Comparison of ENCODE assay signal across 25 cellular contexts in genomic region chr12:32507559-32508276, GRCh38.
DNase-seq lines count a peak whose midpoint lies in the region; ATAC-seq and TF ChIP-seq lines count a peak whose summit lies in the region.
"Had no signal": no experiment of that assay in that cellular context is flagged by ENCODE, and none has a peak within 500 bp of the region (broad histone marks: within the 10 kb centered on the region; RNA-seq: fewer than 3 reads in every experiment).

No MANE protein-coding gene starts in this region.

- peaks cover 14% of the 10 kb centered on the region for H3F3A ChIP-seq in neural progenitor cell (ENCODE audit: low read depth)

- H3K9me3 Mint-ChIP-seq in dendritic cell treated with granulocyte-macrophage colony-stimulating factor and Interleukin-4, amounts not matched to agents 40 ng/mL and 50 ng/mL, for 4 days, result no peaks in the 10 kb centered on the region
- no peaks in the 10 kb centered on the region for H3K9me3 Mint-ChIP-seq in neural progenitor cell
- H3K9me3 Mint-ChIP-seq: activated naive CD4-positive, alpha-beta T cell treated with anti-CD3 and anti-CD28 coated beads for 36 hours; activated T-helper 1 cell treated with anti-CD3 and anti-CD28 coated beads, Interleukin-12 subunit alpha, Interleukin-12 subunit beta, Interleukin-2, Interleukin-4 antibody, amounts not matched to agents 30 ng/mL and 10 ng/mL and 1 ng/mL, durations not matched to agents 14 hours and 24 hours and 36 hours; natural killer cell had no signal

- H3K4me3 Mint-ChIP-seq in dendritic cell treated with granulocyte-macrophage colony-stimulating factor and Interleukin-4, amounts not matched to agents 40 ng/mL and 50 ng/mL, for 4 days, result no peak overlapping the region
- no peak overlapping the region for H3K4me3 Mint-ChIP-seq in neural progenitor cell
- H3K4me3 Mint-ChIP-seq: activated naive CD4-positive, alpha-beta T cell treated with anti-CD3 and anti-CD28 coated beads for 36 hours; activated T-helper 1 cell treated with anti-CD3 and anti-CD28 coated beads, Interleukin-12 subunit alpha, Interleukin-12 subunit beta, Interleukin-2, Interleukin-4 antibody, amounts not matched to agents 30 ng/mL and 10 ng/mL and 1 ng/mL, durations not matched to agents 14 hours and 24 hours and 36 hours; natural killer cell had no signal

- no peak overlapping the region for H3K9ac ChIP-seq in neural progenitor cell

- no peaks in the 10 kb centered on the region for H3K9me3 ChIP-seq in neural progenitor cell (ENCODE audit: low read depth)
- H3K9me3 ChIP-seq: HAP-1, pancreas, tibial nerve had no signal

- H4K20me1 ChIP-seq in neural progenitor cell (ENCODE audit: low read depth), result peaks cover 88% of the 10 kb centered on the region

- H3K4me1 ChIP-seq in neural progenitor cell, result peaks cover 72% of the 10 kb centered on the region

- H3K27ac Mint-ChIP-seq in dendritic cell treated with granulocyte-macrophage colony-stimulating factor and Interleukin-4, amounts not matched to agents 40 ng/mL and 50 ng/mL, for 4 days, result peak overlapping the region; percentile 3
- no peak overlapping the region for H3K27ac Mint-ChIP-seq in neural progenitor cell
- H3K27ac Mint-ChIP-seq: activated naive CD4-positive, alpha-beta T cell treated with anti-CD3 and anti-CD28 coated beads for 36 hours; activated T-helper 1 cell treated with anti-CD3 and anti-CD28 coated beads, Interleukin-12 subunit alpha, Interleukin-12 subunit beta, Interleukin-2, Interleukin-4 antibody, amounts not matched to agents 30 ng/mL and 10 ng/mL and 1 ng/mL, durations not matched to agents 14 hours and 24 hours and 36 hours; natural killer cell had no signal

- H3K36me3 ChIP-seq in neural progenitor cell, result no peaks in the 10 kb centered on the region
- H3K36me3 ChIP-seq: brain microvascular endothelial cell, HAP-1, pancreas, tibial nerve had no signal

- peaks cover 57% of the 10 kb centered on the region for H3K4me1 Mint-ChIP-seq in dendritic cell treated with granulocyte-macrophage colony-stimulating factor and Interleukin-4, amounts not matched to agents 40 ng/mL and 50 ng/mL, for 4 days (ENCODE audit: low read depth)
- H3K4me1 Mint-ChIP-seq in neural progenitor cell, result peaks cover 44% of the 10 kb centered on the region
- H3K4me1 Mint-ChIP-seq: natural killer cell had no signal

- H3K4me3 ChIP-seq in neural progenitor cell, result no peak overlapping the region
- H3K4me3 ChIP-seq: HAP-1, pancreas, tibial nerve had no signal

- H3K36me3 Mint-ChIP-seq in dendritic cell treated with granulocyte-macrophage colony-stimulating factor and Interleukin-4, amounts not matched to agents 40 ng/mL and 50 ng/mL, for 4 days (ENCODE audit: low read depth), result peaks cover 29% of the 10 kb centered on the region
- H3K36me3 Mint-ChIP-seq in neural progenitor cell, result peaks cover 5% of the 10 kb centered on the region
- H3K36me3 Mint-ChIP-seq: natural killer cell had no signal

- H3K27me3 Mint-ChIP-seq in dendritic cell treated with granulocyte-macrophage colony-stimulating factor and Interleukin-4, amounts not matched to agents 40 ng/mL and 50 ng/mL, for 4 days, result no peaks in the 10 kb centered on the region
- no peaks in the 10 kb centered on the region for H3K27me3 Mint-ChIP-seq in neural progenitor cell (ENCODE audit: insufficient read depth, low read depth)

- DNase-seq in NOMO-1 (lab: John Stamatoyannopoulos, UW; ENCODE audit: unreplicated experiment in 2 of 2), result peak; percentile 25 to 55
- no peak for DNase-seq in NOMO-1 treated with dmso at 0.1 percent for 144 hours (lab: John Stamatoyannopoulos, UW; ENCODE audit: unreplicated experiment)
- peak; percentile 38 to 51 for DNase-seq in Kasumi-1 (lab: John Stamatoyannopoulos, UW)
- DNase-seq in neural progenitor cell (ENCODE audit: low spot score), result peak; percentile 25
- DNase-seq: activated CD4-positive, alpha-beta T cell treated with anti-CD3 and anti-CD28 coated beads, Interleukin-2, amount 50 U/mL, for 48 hours; activated naive CD4-positive, alpha-beta T cell treated with anti-CD3 and anti-CD28 coated beads for 36 hours; brain microvascular endothelial cell; DMS153; islet precursor cell; midbrain; natural killer cell; NCI-H1092; NCI-H187 treated with DMSO at 0.1 percent for 48 hours; NCI-H69; pancreas; retina; small intestine; stimulated activated CD4-positive, alpha-beta T cell treated with anti-CD3 and anti-CD28 coated beads, Interleukin-1b, Interleukin-23, amount 100 ng/mL, for 48 hours had no signal

- no peak overlapping the region for H2AFZ ChIP-seq in neural progenitor cell (replicated peaks)

- intact Hi-C loops in dendritic cell treated with granulocyte-macrophage colony-stimulating factor and Interleukin-4, amounts not matched to agents 40 ng/mL and 50 ng/mL, for 4 days (cut with micrococcal nuclease), result no loop called here

- ATAC-seq in GM21526 (IDR thresholded peaks at IDR 0.05; ENCODE audit: low FRiP score, unreplicated experiment) (no peak), HG02973 (IDR thresholded peaks at IDR 0.05; ENCODE audit: unreplicated experiment) (no peak), GM19324 (IDR thresholded peaks at IDR 0.05; ENCODE audit: low FRiP score, unreplicated experiment) (no peak)

- no peak for TF ChIP-seq CTCF in neural progenitor cell (IDR thresholded peaks at IDR 0.05)

- H3K27me3 ChIP-seq in neural progenitor cell, result no peaks in the 10 kb centered on the region
- H3K27me3 ChIP-seq: brain microvascular endothelial cell, pancreas, tibial nerve had no signal

- H3K79me2 ChIP-seq in neural progenitor cell (ENCODE audit: low read depth), result peaks cover 100% of the 10 kb centered on the region

- peak overlapping the region; percentile 17 for H3K4me2 ChIP-seq in neural progenitor cell

- no peak overlapping the region for H3K27ac ChIP-seq in neural progenitor cell
- H3K27ac ChIP-seq: brain microvascular endothelial cell, pancreas had no signal
